In the genomic region with DNA sequence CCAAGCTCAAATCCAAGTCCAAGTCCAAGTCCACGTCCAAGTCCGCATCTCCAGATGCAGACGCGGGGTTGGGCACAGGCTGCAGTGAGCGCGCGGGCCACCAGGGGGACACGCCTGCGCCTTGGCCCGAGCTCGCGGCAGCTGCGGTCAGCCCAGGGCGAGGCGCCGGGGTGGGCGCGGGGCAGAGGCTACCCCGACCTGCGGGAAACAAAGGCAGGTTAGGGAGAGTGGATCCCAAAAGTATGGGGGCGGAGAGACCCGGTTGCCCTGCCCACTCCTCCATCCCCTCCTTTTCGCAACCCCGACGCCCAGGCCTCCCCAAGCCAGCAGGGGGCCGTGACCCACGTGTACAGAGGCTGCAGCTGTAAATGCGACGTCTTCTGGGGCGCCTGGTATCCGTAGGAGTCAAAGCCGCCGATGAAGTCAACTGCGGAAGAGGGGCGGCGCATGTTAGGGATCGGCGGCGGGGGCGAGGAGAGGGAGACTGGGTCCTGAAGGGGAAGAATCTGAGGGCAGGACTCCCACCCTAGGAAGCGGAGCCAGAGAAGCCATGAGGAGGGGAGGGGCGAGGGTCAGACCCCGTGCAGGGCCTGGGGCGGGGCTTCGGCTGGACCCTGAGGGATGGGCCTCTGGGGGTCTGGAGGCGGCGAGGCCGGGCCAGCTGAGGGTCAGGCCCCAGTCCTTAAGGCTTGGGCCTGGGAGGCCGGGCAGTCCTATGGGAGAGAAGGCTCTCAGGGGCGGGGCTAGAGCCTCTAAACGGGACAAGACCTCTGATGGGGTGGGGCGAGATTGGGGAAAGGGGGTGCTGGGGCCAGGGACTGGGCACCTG, we compare ENCODE assay signal across 8 cellular contexts. TPM values are rescaled to one million over a fixed set of nuclear protein-coding genes. Genes with fewer than 3 reads are reported as not detected.
DNase-seq lines count a peak whose midpoint lies in the region; ATAC-seq and TF ChIP-seq lines count a peak whose summit lies in the region.

No MANE protein-coding gene starts in this region.

- in situ Hi-C loops in GM13977 (cut with MboI; ENCODE audit: low pct_unique_long_range_greater_than_20kb, low sequenced_read_pairs, unreplicated experiment) = no loop called here

- H3K27ac Mint-ChIP-seq in activated T-cell treated with anti-CD3 and anti-CD28 coated beads, Interleukin-2, amount 50 U/mL, for 24 hours = no peak overlapping the region

- ATAC-seq in HG03457 (IDR thresholded peaks at IDR 0.05; ENCODE audit: unreplicated experiment) = no peak
- no peak for ATAC-seq in HG02852 (IDR thresholded peaks at IDR 0.05; ENCODE audit: unreplicated experiment)

- H3K36me3 Mint-ChIP-seq in activated T-cell treated with anti-CD3 and anti-CD28 coated beads, Interleukin-2, amount 50 U/mL, for 24 hours (ENCODE audit: low read depth) = no peaks in the 10 kb centered on the region

- peaks cover 7 to 10% of the 10 kb centered on the region in 2 experiments for H3K4me1 ChIP-seq in neutrophil (ENCODE audit: control insufficient read depth in 1 of 2, insufficient read depth in 1 of 2, low read depth in 1 of 2, low read length in 1 of 2)
- H3K4me1 ChIP-seq in uterus = peaks cover 0 to 7% of the 10 kb centered on the region in 2 donors

- H3K27me3 Mint-ChIP-seq in activated T-cell treated with anti-CD3 and anti-CD28 coated beads, Interleukin-2, amount 50 U/mL, for 24 hours = peaks cover 55% of the 10 kb centered on the region

- peak overlapping the region; percentile 27 for H3K4me3 Mint-ChIP-seq in activated T-cell treated with anti-CD3 and anti-CD28 coated beads, Interleukin-2, amount 50 U/mL, for 24 hours

- H3K4me1 Mint-ChIP-seq in activated T-cell treated with anti-CD3 and anti-CD28 coated beads, Interleukin-2, amount 50 U/mL, for 24 hours (ENCODE audit: low read depth) = peaks cover 6% of the 10 kb centered on the region

- H3K36me3 ChIP-seq in neutrophil (no peaks in the 10 kb centered on the region), uterus (no peaks in the 10 kb centered on the region)

- H3K27me3 ChIP-seq in neutrophil (peaks cover 54% of the 10 kb centered on the region), uterus (peaks cover 0 to 5% of the 10 kb centered on the region in 2 donors)

- no peak for TF ChIP-seq POLR2A in uterus (IDR thresholded peaks at IDR 0.05)

- peak; percentile 75 for DNase-seq in GM13977 (ENCODE audit: low spot score)
- DNase-seq in NCI-H2196 (lab: John Stamatoyannopoulos, UW; ENCODE audit: unreplicated experiment) = peak; percentile 78
- DNase-seq in activated T-cell treated with anti-CD3 and anti-CD28 coated beads, Interleukin-2, amount 50 U/mL, for 24 hours = peak; percentile 68
- DNase-seq in foreskin fibroblast = peak; percentile 14 to 67
- peak in 1 of 2 donors; percentile 22 for DNase-seq in uterus

- H3K9me3 ChIP-seq in neutrophil (no peaks in the 10 kb centered on the region), uterus (no peaks in the 10 kb centered on the region)

- H3K9me3 Mint-ChIP-seq in activated T-cell treated with anti-CD3 and anti-CD28 coated beads, Interleukin-2, amount 50 U/mL, for 24 hours = no peaks in the 10 kb centered on the region

- intact Hi-C loops in uterus (cut with DNase I; ENCODE audit: low total_unique reads) = loop anchor here (10.0 kb wide), 1 partner anchor 233 kb away; a partner anchor contains a TSS

- H3K4me3 ChIP-seq in foreskin fibroblast (ENCODE audit: low read depth in 1 of 2, low read length in 2 of 2) (peak overlapping the region; percentile 15 to 28), neutrophil (ENCODE audit: low read depth in 1 of 2, low read length in 1 of 2) (no peak overlapping the region), uterus (no peak overlapping the region)

- no peak overlapping the region for H3K27ac ChIP-seq in neutrophil
- no peak overlapping the region for H3K27ac ChIP-seq in uterus

- peak; percentile 89 for TF ChIP-seq CTCF in GM13977 (IDR thresholded peaks at IDR 0.05; ENCODE audit: extremely low read depth, insufficient read depth, missing control alignments)
- peak; percentile 67 for TF ChIP-seq CTCF in foreskin fibroblast (IDR thresholded peaks at IDR 0.05; ENCODE audit: low read depth, low read length)
- peak; percentile 42 for TF ChIP-seq CTCF in neutrophil (IDR thresholded peaks at IDR 0.05)
- TF ChIP-seq CTCF in uterus (IDR thresholded peaks at IDR 0.05) = peak in 3 of 4 experiments; percentile 36 to 51 (median 43)

RNA-seq across cellular contexts. Expression of a gene that starts 58.0 kb away (rescaled TPM):
- total RNA-seq in uterus = under 1 TPM in 1 of 4 donors, not detected in 3; 0.55 TPM

Comparison
In these comparisons a context has a peak if more than half of its experiments do, and no peak if none do; other contexts are left out.
1. H3K4me3 ChIP-seq: peak in foreskin fibroblast (2 of 2); none in neutrophil (0 of 2) and uterus (0 of 2).
2. Peak in every context shown above with its lines, with median percentiles within 50 percentile points of each other: CTCF ChIP-seq.